29 cellular contexts compared by ENCODE assay signal in the genomic region with DNA sequence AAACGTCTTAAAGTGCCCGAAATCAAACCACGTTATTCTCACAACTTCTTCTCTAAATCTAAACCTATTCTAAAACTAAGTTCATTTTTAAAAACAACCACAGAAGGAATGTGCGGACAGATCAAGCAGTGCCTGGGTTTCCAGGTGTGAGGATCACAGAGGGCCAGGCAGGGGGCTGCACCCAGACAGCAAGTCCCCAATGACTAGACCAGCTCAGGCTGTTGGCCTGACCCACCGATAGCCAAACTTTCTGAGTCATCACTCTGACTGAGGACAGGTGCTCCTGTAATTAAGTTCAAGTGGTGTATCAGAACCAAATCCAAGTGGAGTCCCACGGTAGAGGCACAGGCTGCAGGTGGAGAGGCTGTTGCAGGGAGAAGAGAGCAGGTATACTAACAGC. TPM values are rescaled to one million over a fixed set of nuclear protein-coding genes. Genes with fewer than 3 reads are reported as not detected.
DNase-seq lines count a peak whose midpoint lies in the region; ATAC-seq and TF ChIP-seq lines count a peak whose summit lies in the region.
"Had no signal": no experiment of that assay in that cellular context is flagged by ENCODE, and none has a peak within 500 bp of the region (broad histone marks: within the 10 kb centered on the region; RNA-seq: fewer than 3 reads in every experiment).

No MANE protein-coding gene starts in this region.

- H3K9me3 ChIP-seq in T-helper 17 cell (ENCODE audit: control insufficient read depth, low read length, poor library complexity, severe bottlenecking): no peaks in the 10 kb centered on the region
- H3K9me3 ChIP-seq in lower lobe of right lung: no peaks in the 10 kb centered on the region
- no peaks in the 10 kb centered on the region for H3K9me3 ChIP-seq in psoas muscle
- H3K9me3 ChIP-seq: ascending aorta, MG63, right atrium auricular region, tibial nerve had no signal

- ATAC-seq in activated naive CD4-positive, alpha-beta T cell treated with anti-CD3 and anti-CD28 coated beads, Interleukin-2, amount 50 U/mL, for 72 hours: peak in 1 of 2 donors; percentile 5
- ATAC-seq in T-helper 17 cell (no peak), lower lobe of right lung (no peak), psoas muscle (no peak)
- ATAC-seq: activated CD4-positive, alpha-beta T cell treated with anti-CD3 and anti-CD28 coated beads for 36 hours had no signal

- DNase-seq in activated naive CD4-positive, alpha-beta T cell treated with anti-CD3 and anti-CD28 coated beads, Interleukin-2, amount 50 U/mL, for 72 hours (ENCODE audit: low spot score in 2 of 2): no peak
- no peak for DNase-seq in activated naive CD4-positive, alpha-beta T cell treated with Interleukin-2 at 50 U/mL for 16 hours
- DNase-seq in T-helper 17 cell (no peak), lower lobe of right lung (no peak), progenitor cell of endocrine pancreas (ENCODE audit: low spot score, unreplicated experiment) (no peak), psoas muscle (no peak)
- DNase-seq in stimulated activated naive CD4-positive, alpha-beta T cell treated with Interleukin-2 at 50 U/mL for 16 hours (lab: John Stamatoyannopoulos, UW): no peak
- DNase-seq in effector CD8-positive, alpha-beta T cell (lab: John Stamatoyannopoulos, UW): no peak
- DNase-seq: activated CD4-positive, alpha-beta T cell treated with anti-CD3 and anti-CD28 coated beads for 36 hours; activated CD8-positive, alpha-beta memory T cell treated with anti-CD3 and anti-CD28 coated beads for 24 hours; activated naive CD4-positive, alpha-beta T cell; effector memory CD4-positive, alpha-beta T cell; erythroblast; H7; KG1; mesendoderm; MG63; NCI-H1930; NCI-H2171 treated with DMSO at 0.1 percent for 48 hours; NCI-H510A treated with DMSO at 0.1 percent for 48 hours; stimulated activated CD4-positive, alpha-beta T cell treated with anti-CD3 and anti-CD28 coated beads, Interleukin-1b, Interleukin-23, amount 100 ng/mL, for 48 hours had no signal

- peaks cover 39% of the 10 kb centered on the region for H3K4me1 Mint-ChIP-seq in T-helper 17 cell
- H3K4me1 Mint-ChIP-seq in progenitor cell of endocrine pancreas (ENCODE audit: low read depth): peaks cover 9% of the 10 kb centered on the region

- H3K36me3 ChIP-seq in lower lobe of right lung: peaks cover 81% of the 10 kb centered on the region
- peaks cover 0 to 63% of the 10 kb centered on the region in 2 donors for H3K36me3 ChIP-seq in psoas muscle (ENCODE audit: insufficient read depth in 1 of 2, low read depth in 1 of 2)

- peaks cover 70% of the 10 kb centered on the region for H3K4me1 ChIP-seq in lower lobe of right lung
- H3K4me1 ChIP-seq in psoas muscle: peaks cover 75% of the 10 kb centered on the region

- H3K27ac ChIP-seq in lower lobe of right lung (peak overlapping the region; percentile 18), psoas muscle (no peak overlapping the region)
- H3K27ac ChIP-seq: ascending aorta, HL-60, parathyroid adenoma, right atrium auricular region had no signal

- intact Hi-C loops in lower lobe of right lung (cut with DNase I) (no loop called here), psoas muscle (cut with DNase I) (loop anchor here (5.0 to 10.0 kb wide), 2 partner anchors 55 to 287 kb away; no protein-coding TSS in a partner anchor)

- H3K36me3 Mint-ChIP-seq in activated naive CD4-positive, alpha-beta T cell treated with anti-CD3 and anti-CD28 coated beads, Interleukin-2, amount 50 U/mL, for 72 hours: peaks cover 7 to 9% of the 10 kb centered on the region in 2 donors
- H3K36me3 Mint-ChIP-seq in T-helper 17 cell (ENCODE audit: low read depth) (peaks cover 18% of the 10 kb centered on the region), progenitor cell of endocrine pancreas (ENCODE audit: insufficient read depth) (peaks cover 19% of the 10 kb centered on the region)

- H3K27me3 Mint-ChIP-seq in T-helper 17 cell (no peaks in the 10 kb centered on the region), progenitor cell of endocrine pancreas (no peaks in the 10 kb centered on the region)
- H3K27me3 Mint-ChIP-seq: activated CD4-positive, alpha-beta T cell treated with anti-CD3 and anti-CD28 coated beads for 36 hours had no signal

- H3K27me3 ChIP-seq in lower lobe of right lung (ENCODE audit: low read depth): no peaks in the 10 kb centered on the region
- no peaks in the 10 kb centered on the region for H3K27me3 ChIP-seq in psoas muscle (ENCODE audit: insufficient read depth in 3 of 3, low read length in 2 of 3)
- H3K27me3 ChIP-seq: ascending aorta, MG63, right atrium auricular region, tibial nerve had no signal

- H3K9me3 Mint-ChIP-seq in activated naive CD4-positive, alpha-beta T cell treated with anti-CD3 and anti-CD28 coated beads, Interleukin-2, amount 50 U/mL, for 72 hours: no peaks in the 10 kb centered on the region
- no peaks in the 10 kb centered on the region for H3K9me3 Mint-ChIP-seq in progenitor cell of endocrine pancreas (ENCODE audit: low read depth)

- 74 to 78% (median 76%) methylated on average over 6 of the region's 6 CpGs for WGBS in psoas muscle, 3 donors

- H3K4me3 ChIP-seq in lower lobe of right lung: no peak overlapping the region
- no peak overlapping the region for H3K4me3 ChIP-seq in psoas muscle
- H3K4me3 ChIP-seq: ascending aorta, coronary artery, MG63, right atrium auricular region, smooth muscle cell, tibial nerve had no signal

- peak overlapping the region; percentile 22 to 56 for H3K27ac Mint-ChIP-seq in activated naive CD4-positive, alpha-beta T cell treated with anti-CD3 and anti-CD28 coated beads, Interleukin-2, amount 50 U/mL, for 72 hours
- H3K27ac Mint-ChIP-seq in T-helper 17 cell (no peak overlapping the region), progenitor cell of endocrine pancreas (peak overlapping the region; percentile 17)
- H3K27ac Mint-ChIP-seq: activated CD4-positive, alpha-beta T cell treated with anti-CD3 and anti-CD28 coated beads for 36 hours had no signal

- no peak for TF ChIP-seq CTCF in lower lobe of right lung (IDR thresholded peaks at IDR 0.05)
- TF ChIP-seq CTCF in progenitor cell of endocrine pancreas (IDR thresholded peaks at IDR 0.05; ENCODE audit: unreplicated experiment): no peak
- TF ChIP-seq CTCF in psoas muscle (IDR thresholded peaks at IDR 0.05): no peak

- H3K4me3 Mint-ChIP-seq in T-helper 17 cell (peak overlapping the region; percentile 31), progenitor cell of endocrine pancreas (ENCODE audit: low read depth) (no peak overlapping the region)
- H3K4me3 Mint-ChIP-seq: activated CD4-positive, alpha-beta T cell treated with anti-CD3 and anti-CD28 coated beads for 36 hours had no signal

RNA-seq across cellular contexts. Expression of a gene that starts 37.6 kb away (rescaled TPM):
- total RNA-seq in activated naive CD4-positive, alpha-beta T cell treated with anti-CD3 and anti-CD28 coated beads, Interleukin-2, amount 50 U/mL, for 72 hours: under 1 TPM in 1 of 2 donors, not detected in 1; 0.27 TPM
- total RNA-seq in T-helper 17 cell (not detected), lower lobe of right lung (2.3 TPM), progenitor cell of endocrine pancreas (7.1 and 7.8 TPM in 2 replicates), psoas muscle (under 1 TPM in 2 of 4 donors, not detected in 2; 0.19 to 0.20 TPM)
- polyA plus RNA-seq in psoas muscle: under 1 TPM; 0.05 to 0.20 (median 0.08) TPM
- total RNA-seq: ascending aorta, myocyte had no signal
